15 cellular contexts compared by ENCODE assay signal in genomic region chrX:10089378-10089795, GRCh38.
DNase-seq lines count a peak whose midpoint lies in the region; ATAC-seq, FAIRE-seq and TF ChIP-seq lines count a peak whose summit lies in the region.
"Had no signal": no experiment of that assay in that cellular context is flagged by ENCODE, and none has a peak within 500 bp of the region (broad histone marks: within the 10 kb centered on the region; RNA-seq: fewer than 3 reads in every experiment).

No MANE protein-coding gene starts in this region.

- dilution Hi-C loops in mammary epithelial cell (cut with HindIII; ENCODE audit: low sequenced_read_pairs) = no loop called here

- no peak overlapping the region for H3K4me3 Mint-ChIP-seq in MCF 10A (ENCODE audit: unreplicated experiment)
- H3K4me3 Mint-ChIP-seq: stimulated activated naive CD8-positive, alpha-beta T cell treated with anti-CD3 and anti-CD28 coated beads, Interleukin-15, Interleukin-2, amounts not matched to agents 100 ng/mL and 50 ng/mL, for 24 hours had no signal

- H3K36me3 ChIP-seq in mammary epithelial cell (ENCODE audit: insufficient read depth, low read length) = no peaks in the 10 kb centered on the region
- H3K36me3 ChIP-seq in OCI-LY7 (ENCODE audit: insufficient read depth, low read length) = peaks cover 13% of the 10 kb centered on the region

- H3K9me2 ChIP-seq in OCI-LY7 (ENCODE audit: insufficient read depth, low read length) = no peaks in the 10 kb centered on the region
- H3K9me2 ChIP-seq: SK-N-SH had no signal

- H3K27me3 ChIP-seq in mammary epithelial cell (ENCODE audit: insufficient read depth, low read length) = no peaks in the 10 kb centered on the region

- H3K27ac Mint-ChIP-seq in MCF 10A (ENCODE audit: low read depth, unreplicated experiment) = peak overlapping the region; percentile 49
- H3K27ac Mint-ChIP-seq: stimulated activated naive CD8-positive, alpha-beta T cell treated with anti-CD3 and anti-CD28 coated beads, Interleukin-15, Interleukin-2, amounts not matched to agents 100 ng/mL and 50 ng/mL, for 24 hours had no signal

- in situ Hi-C loops in mammary epithelial cell (cut with MboI; ENCODE audit: low sequenced_read_pairs in 2 of 2) = no loop called here

- no peaks in the 10 kb centered on the region for H3K4me1 ChIP-seq in mammary epithelial cell (ENCODE audit: insufficient read depth, low read length)
- H3K4me1 ChIP-seq in OCI-LY7 (ENCODE audit: insufficient read depth, low read length, poor library complexity, severe bottlenecking) = peaks cover 62% of the 10 kb centered on the region

- CTCF ChIA-PET in MCF 10A (lab: Yijun Ruan, JAX) (interaction anchor here (0.6 to 1.7 kb wide), 3 partner anchors 24 to 1222 kb away, joined by 3 to 5 read pairs (median 5); no protein-coding TSS in a partner anchor), mammary epithelial cell (lab: Charles Lee; ENCODE audit: low non-redundant PET) (interaction anchor here (0.8 kb wide), 1 partner anchor 30 kb away, joined by 8 read pairs; no protein-coding TSS in a partner anchor), OCI-LY7 (lab: Charles Lee; ENCODE audit: unreplicated experiment) (no interaction called here)

- H3K4me3 ChIP-seq in mammary epithelial cell (replicated peaks in 1 of 3; ENCODE audit: insufficient read depth in 1 of 3, low read depth in 2 of 3, low read length in 3 of 3) (no peak overlapping the region), OCI-LY7 (ENCODE audit: low read depth, low read length, poor library complexity, severe bottlenecking) (no peak overlapping the region)

- DNase-seq in MCF 10A (ENCODE audit: unreplicated experiment) = peak; percentile 71
- no peak for DNase-seq in mammary epithelial cell
- DNase-seq in OCI-LY7 (ENCODE audit: low spot score) = no peak
- DNase-seq in iris pigment epithelial cell (ENCODE audit: low read depth) = peak; percentile 40
- peak; percentile 11 for DNase-seq in urothelium cell line (ENCODE audit: low spot score)
- no peak for DNase-seq in superior temporal gyrus (ENCODE audit: extremely low spot score)
- DNase-seq in NCI-H1930 (lab: John Stamatoyannopoulos, UW) = no peak
- DNase-seq: activated effector memory CD4-positive, alpha-beta T cell treated with Interleukin-2 at 50 U/mL for 16 hours; mesendoderm; nucleus accumbens; SK-N-SH; small intestine had no signal

- H3K36me3 Mint-ChIP-seq in MCF 10A (ENCODE audit: insufficient read depth, unreplicated experiment) = peaks cover 20% of the 10 kb centered on the region

- ATAC-seq in HG03280 (IDR thresholded peaks at IDR 0.05; ENCODE audit: unreplicated experiment) = no peak

- intact Hi-C loops in MCF 10A (cut with micrococcal nuclease) (no loop called here), mammary epithelial cell (cut with micrococcal nuclease) (no loop called here), OCI-LY7 (cut with micrococcal nuclease; ENCODE audit: unreplicated experiment) (no loop called here)

- POLR2A ChIA-PET in MCF 10A (lab: Yijun Ruan, JAX) (interaction anchor here (0.8 to 3.4 kb wide), 5 partner anchors 9 to 72 kb away, joined by 4 to 14 read pairs (median 6); no protein-coding TSS in a partner anchor), OCI-LY7 (lab: Charles Lee) (interaction anchor here (2.6 kb wide), 1 partner anchor 7 kb away, joined by 6 read pairs; no protein-coding TSS in a partner anchor)

- no peaks in the 10 kb centered on the region for H3K9me3 Mint-ChIP-seq in MCF 10A (ENCODE audit: unreplicated experiment)
- H3K9me3 Mint-ChIP-seq: stimulated activated naive CD8-positive, alpha-beta T cell treated with anti-CD3 and anti-CD28 coated beads, Interleukin-15, Interleukin-2, amounts not matched to agents 100 ng/mL and 50 ng/mL, for 24 hours had no signal

- H3K4me1 Mint-ChIP-seq in MCF 10A (ENCODE audit: insufficient read depth, unreplicated experiment) = peaks cover 15% of the 10 kb centered on the region

- H3K27me3 Mint-ChIP-seq in MCF 10A (ENCODE audit: insufficient read depth, unreplicated experiment) = no peaks in the 10 kb centered on the region
- H3K27me3 Mint-ChIP-seq: stimulated activated naive CD8-positive, alpha-beta T cell treated with anti-CD3 and anti-CD28 coated beads, Interleukin-15, Interleukin-2, amounts not matched to agents 100 ng/mL and 50 ng/mL, for 24 hours had no signal

- H3K9me3 ChIP-seq in mammary epithelial cell (replicated peaks; ENCODE audit: insufficient read depth, low read length) (no peaks in the 10 kb centered on the region), OCI-LY7 (ENCODE audit: low read length) (no peaks in the 10 kb centered on the region)
- H3K9me3 ChIP-seq: SK-N-SH had no signal

- H3K27ac ChIP-seq in mammary epithelial cell (ENCODE audit: insufficient read depth, low read depth, low read length) = no peak overlapping the region
- H3K27ac ChIP-seq in OCI-LY7 (ENCODE audit: low read depth, low read length, poor library complexity, severe bottlenecking) = no peak overlapping the region
- H3K27ac ChIP-seq: KMS-11 had no signal

- no peak for FAIRE-seq in urothelium cell line (lab: Jason Lieb, UNC)
- FAIRE-seq: small intestine had no signal

- H2AFZ ChIP-seq in mammary epithelial cell (ENCODE audit: low read depth, low read length) = no peak overlapping the region
- H2AFZ ChIP-seq in OCI-LY7 (ENCODE audit: low read length) = no peak overlapping the region

- BruUV-seq in MCF 10A (replicated peaks; lab: Mats Ljungman, UMichigan) (no TSS peak), mammary epithelial cell (replicated peaks; lab: Mats Ljungman, UMichigan) (no TSS peak), OCI-LY7 (replicated peaks; lab: Mats Ljungman, UMichigan) (no TSS peak)

- 80% methylated on average over 3 of the region's 3 CpGs for WGBS in mammary epithelial cell (ENCODE audit: low coverage, missing lambda C conversion rate)

- no peak overlapping the region for H3K9ac ChIP-seq in mammary epithelial cell (ENCODE audit: insufficient read depth, low read length)
- H3K9ac ChIP-seq: KMS-11, SK-N-SH had no signal

- H4K20me1 ChIP-seq in mammary epithelial cell (ENCODE audit: insufficient read depth, low read length) (no peaks in the 10 kb centered on the region), OCI-LY7 (ENCODE audit: insufficient read depth, low read length) (no peaks in the 10 kb centered on the region)

- no peaks in the 10 kb centered on the region for H3K79me2 ChIP-seq in mammary epithelial cell (ENCODE audit: insufficient read depth, low read length)
- H3K79me2 ChIP-seq in OCI-LY7 (ENCODE audit: insufficient read depth, low read depth, low read length) = peaks cover 1% of the 10 kb centered on the region; the same call in 1 of the 2 replicates

- TF ChIP-seq CTCF in MCF 10A (IDR thresholded peaks at IDR 0.05; ENCODE audit: unreplicated experiment) = no peak
- TF ChIP-seq CTCF in mammary epithelial cell (conservative IDR thresholded peaks at IDR 0.05 in 1 of 2, IDR thresholded peaks at IDR 0.05 in 1 of 2; ENCODE audit: extremely low read depth in 1 of 2, insufficient read depth in 1 of 2, low read depth in 1 of 2, low read length in 2 of 2) = no peak
- TF ChIP-seq CTCF in OCI-LY7 (conservative IDR thresholded peaks at IDR 0.05; ENCODE audit: low read length) = no peak

- no peak overlapping the region for H3K4me2 ChIP-seq in mammary epithelial cell (ENCODE audit: insufficient read depth, low read depth, low read length)
- peak overlapping the region; percentile 50 for H3K4me2 ChIP-seq in OCI-LY7 (ENCODE audit: low read length)
- H3K4me2 ChIP-seq: KMS-11, SK-N-SH had no signal

Comparison
In these comparisons a context has a peak if more than half of its experiments do, and no peak if none do; other contexts are left out.
1. DNase-seq: peak in MCF 10A (single experiment), iris pigment epithelial cell (single experiment) and urothelium cell line (single experiment); none in mammary epithelial cell (single experiment), OCI-LY7 (single experiment), superior temporal gyrus (single experiment) and NCI-H1930 (0 of 2).